ENCODE assay signal across 11 cellular contexts in the genomic region with DNA sequence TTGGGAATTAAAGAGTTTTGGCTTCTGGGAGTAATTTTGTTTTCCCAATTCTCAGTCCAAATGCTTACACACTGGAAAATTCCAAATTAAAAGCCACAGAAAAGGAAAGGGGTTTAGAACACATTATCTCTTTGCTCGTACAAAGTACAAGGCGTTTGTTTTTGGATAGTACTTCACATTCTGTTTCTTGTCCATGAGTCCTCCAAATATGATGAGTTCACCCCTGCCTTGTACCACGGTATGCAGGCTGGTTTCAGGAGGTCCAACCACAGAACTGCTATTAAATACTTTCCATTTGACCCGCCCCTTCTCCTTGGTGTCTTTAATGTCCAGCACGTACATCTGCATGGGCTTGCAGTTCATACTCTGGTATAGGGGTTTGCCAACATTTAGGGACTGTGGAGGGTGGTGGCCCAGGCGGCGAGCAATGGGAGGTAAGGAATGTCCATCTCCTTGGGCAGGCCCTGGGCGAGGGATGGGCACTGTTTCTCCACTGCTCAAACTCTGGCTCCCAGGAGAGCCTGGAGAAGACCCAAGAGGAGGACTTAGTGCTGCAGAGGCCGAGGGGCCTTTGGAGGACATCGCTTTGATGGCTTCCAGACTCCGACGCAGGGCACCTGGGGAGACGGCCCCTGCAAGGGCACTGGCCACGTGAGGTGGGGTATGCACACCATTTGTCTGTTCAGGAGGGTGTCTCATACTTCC. TPM values are rescaled to one million over a fixed set of nuclear protein-coding genes. Genes with fewer than 3 reads are reported as not detected.
DNase-seq lines count a peak whose midpoint lies in the region; ATAC-seq and TF ChIP-seq lines count a peak whose summit lies in the region.
"Had no signal": no experiment of that assay in that cellular context is flagged by ENCODE, and none has a peak within 500 bp of the region (broad histone marks: within the 10 kb centered on the region; RNA-seq: fewer than 3 reads in every experiment).

No MANE protein-coding gene starts in this region.

- intact Hi-C loops in right lobe of liver (cut with DNase I) (loop anchor here in 1 of 2 donors (10.0 kb wide), 1 partner anchor 104 kb away; a partner anchor contains a TSS), transverse colon (cut with DNase I; ENCODE audit: low total_unique reads) (no loop called here)

- H3K9me3 ChIP-seq in right lobe of liver (no peaks in the 10 kb centered on the region), transverse colon (no peaks in the 10 kb centered on the region)

- no peak for TF ChIP-seq EP300 in transverse colon (IDR thresholded peaks at IDR 0.05; ENCODE audit: low read depth)

- H3K27ac ChIP-seq in caudate nucleus (ENCODE audit: low read depth, low read length) (peak overlapping the region; percentile 9), right lobe of liver (peak overlapping the region in 2 of 3 donors; percentile 75 to 77), transverse colon (peak overlapping the region; percentile 69 to 82 (median 70))

- in situ Hi-C loops in transverse colon (cut with MboI; ENCODE audit: low pct_ligation_motif_present in 1 of 4, low pct_unique_long_range_greater_than_20kb in 1 of 4, low sequenced_read_pairs in 3 of 4) = no loop called here

- peak; percentile 29 for DNase-seq in NCI-H226
- DNase-seq in caudate nucleus (lab: John Stamatoyannopoulos, UW) = no peak
- DNase-seq in right lobe of liver = no peak
- DNase-seq in transverse colon = no peak
- DNase-seq in COLO829 (ENCODE audit: low spot score) = no peak
- DNase-seq in ecto neural progenitor cell (ENCODE audit: low spot score) = no peak
- no peak for DNase-seq in pons (ENCODE audit: low spot score)
- DNase-seq: activated CD8-positive, alpha-beta T cell treated with anti-CD3 and anti-CD28 coated beads, Interleukin-2, amount 10 ng/mL, durations not matched to agents 7 days and 5 days; naive thymus-derived CD8-positive, alpha-beta T cell; NCI-H1436 treated with DMSO at 0.1 percent for 48 hours had no signal

- peak in 2 of 4 donors; percentile 4 to 26 for ATAC-seq in right lobe of liver
- ATAC-seq: activated CD8-positive, alpha-beta T cell treated with anti-CD3 and anti-CD28 coated beads, Interleukin-2, amount 10 ng/mL, durations not matched to agents 7 days and 5 days; GM23338 had no signal

- no peaks in the 10 kb centered on the region for H3K27me3 ChIP-seq in right lobe of liver
- H3K27me3 ChIP-seq in transverse colon = no peaks in the 10 kb centered on the region

- TF ChIP-seq CTCF in right lobe of liver (IDR thresholded peaks at IDR 0.05) = no peak
- no peak for TF ChIP-seq CTCF in transverse colon (IDR thresholded peaks at IDR 0.05)

- no peak overlapping the region for H3K4me3 ChIP-seq in right lobe of liver
- no peak overlapping the region for H3K4me3 ChIP-seq in transverse colon
- H3K4me3 ChIP-seq: GM23338 had no signal

- H3K36me3 ChIP-seq in right lobe of liver (peaks cover 0 to 24% (median 3%) of the 10 kb centered on the region in 4 donors), transverse colon (peaks cover 0 to 23% (median 4%) of the 10 kb centered on the region in 4 donors)

- 56% methylated on average over 6 of the region's 14 CpGs for WGBS in right lobe of liver (ENCODE audit: insufficient coverage, low coverage, low lambda C conversion rate, missing lambda C conversion rate)
- WGBS in transverse colon (ENCODE audit: low coverage in 1 of 2), 2 donors = 70 to 79% methylated on average over 3 to 14 of the region's 14 CpGs

- H3K4me1 ChIP-seq in right lobe of liver (peaks cover 0 to 50% (median 19%) of the 10 kb centered on the region in 4 donors), transverse colon (peaks cover 22 to 37% (median 23%) of the 10 kb centered on the region in 4 donors)

- no peak for TF ChIP-seq POLR2A in right lobe of liver (IDR thresholded peaks at IDR 0.05)
- TF ChIP-seq POLR2A in transverse colon (IDR thresholded peaks at IDR 0.05) = no peak

RNA-seq across cellular contexts. Expression of a gene that starts 13.7 kb away (rescaled TPM):
- total RNA-seq in right lobe of liver (1 to 10 TPM; 2.2 to 4.4 (median 3.1) TPM), transverse colon (10 to 100 TPM in 1 of 4 donors, 1 to 10 TPM in 2, under 1 TPM in 1; 0.60 to 12.3 (median 4.3) TPM)

RNA-seq across cellular contexts. Expression of a gene that starts 38.2 kb away (rescaled TPM):
- total RNA-seq in right lobe of liver (1 to 10 TPM in 4 of 6 experiments, under 1 TPM in 2; 0.31 to 2.8 (median 1.5) TPM), transverse colon (10 to 100 TPM in 2 of 4 donors, 1 to 10 TPM in 2; 5.7 to 46.8 (median 10.8) TPM)

Comparison
In these comparisons a context has a peak if more than half of its experiments do, and no peak if none do; other contexts are left out.
1. H3K27ac ChIP-seq: peak in every context shown above with its lines; median percentile 76 in right lobe of liver; 70 in transverse colon; 9 in caudate nucleus.